In the genomic region with DNA sequence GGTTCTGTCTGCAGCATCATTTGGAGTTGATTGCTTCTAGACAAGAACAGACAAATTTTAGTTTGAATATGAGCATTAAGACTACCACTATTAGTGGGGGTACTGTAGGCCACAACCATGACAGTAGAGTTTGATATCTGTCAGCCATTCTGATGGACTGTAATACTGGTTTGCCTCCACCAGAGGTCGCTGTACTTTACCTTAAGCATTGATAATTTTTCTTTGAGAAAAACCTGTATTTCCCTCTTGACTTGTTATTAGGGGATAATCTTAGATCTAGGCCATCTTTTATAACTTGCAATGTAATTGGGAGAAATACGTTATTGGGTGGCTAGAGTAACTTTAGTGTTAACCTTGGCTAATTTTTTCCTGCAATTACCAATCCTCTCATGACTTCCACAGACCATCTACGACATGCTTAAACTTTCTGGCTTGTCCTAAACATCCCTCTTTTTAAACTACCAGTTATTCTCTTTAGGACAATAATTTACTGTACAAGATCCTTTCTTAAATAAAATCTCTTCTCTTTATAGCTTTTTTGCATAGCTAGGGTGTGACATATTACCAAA, we compare ENCODE assay signal across 12 cellular contexts.
A peak's percentile ranks its signal among the peaks of the same experiment; 100 is the strongest.
DNase-seq lines count a peak whose midpoint lies in the region; TF ChIP-seq lines count a peak whose summit lies in the region.
"Had no signal": no experiment of that assay in that cellular context is flagged by ENCODE, and none has a peak within 500 bp of the region (broad histone marks: within the 10 kb centered on the region; RNA-seq: fewer than 3 reads in every experiment).

No MANE protein-coding gene starts in this region.

- 77 to 89% methylated on average over 3 of the region's 3 CpGs for WGBS in thyroid gland, 2 donors

- H3K4me2 ChIP-seq in neural progenitor cell = no peak overlapping the region

- no peaks in the 10 kb centered on the region for H3K4me1 Mint-ChIP-seq in neural progenitor cell

- no peak overlapping the region for H3K4me3 Mint-ChIP-seq in neural progenitor cell
- H3K4me3 Mint-ChIP-seq: CD8-positive, alpha-beta T cell had no signal

- in situ Hi-C loops in KBM-7 (cut with MboI; ENCODE audit: low pct_unique_long_range_greater_than_20kb, low sequenced_read_pairs) = no loop called here
- in situ Hi-C loops in astrocyte of the spinal cord (cut with HindIII; ENCODE audit: low sequenced_read_pairs) = no loop called here

- no peaks in the 10 kb centered on the region for H3F3A ChIP-seq in neural progenitor cell (ENCODE audit: low read depth)

- no peak overlapping the region for H3K27ac Mint-ChIP-seq in neural progenitor cell
- H3K27ac Mint-ChIP-seq: CD8-positive, alpha-beta T cell had no signal

- H3K79me2 ChIP-seq in neural progenitor cell (ENCODE audit: low read depth) = no peaks in the 10 kb centered on the region

- DNase-seq in KBM-7 (peak; percentile 38), astrocyte of the spinal cord (ENCODE audit: low read depth, low spot score) (peak; percentile 5), neural progenitor cell (ENCODE audit: low spot score) (peak; percentile 24), kidney glomerular epithelial cell (lab: John Stamatoyannopoulos, UW) (no peak), thyroid gland (no peak), globus pallidus (ENCODE audit: low spot score) (no peak)
- DNase-seq: activated CD4-positive, alpha-beta T cell treated with anti-CD3 and anti-CD28 coated beads, Interleukin-2, amount 50 U/mL, for 48 hours; activated gamma-delta T cell; caudate nucleus; CD8-positive, alpha-beta T cell; T-helper 2 cell had no signal

- no peaks in the 10 kb centered on the region for H4K20me1 ChIP-seq in neural progenitor cell (ENCODE audit: low read depth)

- H3K36me3 Mint-ChIP-seq in neural progenitor cell = no peaks in the 10 kb centered on the region
- H3K36me3 Mint-ChIP-seq: CD8-positive, alpha-beta T cell had no signal

- no peaks in the 10 kb centered on the region for H3K27me3 Mint-ChIP-seq in neural progenitor cell (ENCODE audit: insufficient read depth, low read depth)

- no peak for TF ChIP-seq POLR2A in thyroid gland (IDR thresholded peaks at IDR 0.05)

- H3K36me3 ChIP-seq in neural progenitor cell (no peaks in the 10 kb centered on the region), thyroid gland (no peaks in the 10 kb centered on the region)

- no peak overlapping the region for H3K9ac ChIP-seq in neural progenitor cell

- no peak overlapping the region for H2AFZ ChIP-seq in neural progenitor cell (replicated peaks)

- H3K9me3 Mint-ChIP-seq in neural progenitor cell = peaks cover 32% of the 10 kb centered on the region

- intact Hi-C loops in thyroid gland (cut with DNase I) = no loop called here

- peak; percentile 63 for TF ChIP-seq CTCF in GM12873 (IDR thresholded peaks at IDR 0.05; ENCODE audit: insufficient read depth, low read depth, low read length, missing control alignments)
- no peak for TF ChIP-seq CTCF in astrocyte of the spinal cord (IDR thresholded peaks at IDR 0.05; ENCODE audit: low read depth, low read length)
- TF ChIP-seq CTCF in neural progenitor cell (IDR thresholded peaks at IDR 0.05) = peak; percentile 50
- no peak for TF ChIP-seq CTCF in thyroid gland (IDR thresholded peaks at IDR 0.05)

- H3K27me3 ChIP-seq in neural progenitor cell = no peaks in the 10 kb centered on the region
- H3K27me3 ChIP-seq in thyroid gland = no peaks in the 10 kb centered on the region

- H3K4me3 ChIP-seq in astrocyte of the spinal cord (ENCODE audit: low read depth, low read length) (no peak overlapping the region), neural progenitor cell (no peak overlapping the region), thyroid gland (replicated peaks in 1 of 3) (no peak overlapping the region)

- H3K27ac ChIP-seq in neural progenitor cell (no peak overlapping the region), thyroid gland (no peak overlapping the region)

- no peaks in the 10 kb centered on the region for H3K4me1 ChIP-seq in neural progenitor cell
- H3K4me1 ChIP-seq in thyroid gland = no peaks in the 10 kb centered on the region

- peaks cover 30% of the 10 kb centered on the region for H3K9me3 ChIP-seq in neural progenitor cell (ENCODE audit: low read depth)
- H3K9me3 ChIP-seq in thyroid gland = no peaks in the 10 kb centered on the region

Comparison
In these comparisons a context has a peak if more than half of its experiments do, and no peak if none do; other contexts are left out.
1. CTCF ChIP-seq: peak in GM12873 (single experiment) and neural progenitor cell (single experiment); none in astrocyte of the spinal cord (single experiment) and thyroid gland (0 of 6).
2. DNase-seq: peak in KBM-7 (single experiment), astrocyte of the spinal cord (single experiment) and neural progenitor cell (single experiment); none in kidney glomerular epithelial cell (single experiment), thyroid gland (0 of 2) and globus pallidus (single experiment).